In genomic region chr1:45730075-45730779, GRCh38 we compare ENCODE assay signal across 17 cellular contexts. TPM values are rescaled to one million over a fixed set of nuclear protein-coding genes. Genes with fewer than 3 reads are reported as not detected.
DNase-seq lines count a peak whose midpoint lies in the region; ATAC-seq and TF ChIP-seq lines count a peak whose summit lies in the region.
"Had no signal": no experiment of that assay in that cellular context is flagged by ENCODE, and none has a peak within 500 bp of the region (broad histone marks: within the 10 kb centered on the region; RNA-seq: fewer than 3 reads in every experiment).

No MANE protein-coding gene starts in this region.

- TF ChIP-seq CTCF in GM23338 (conservative IDR thresholded peaks at IDR 0.05; ENCODE audit: low read depth in 2 of 2), result no peak
- no peak for TF ChIP-seq CTCF in neural crest cell (conservative IDR thresholded peaks at IDR 0.05)

- no peaks in the 10 kb centered on the region; the same call in 2 of the 3 replicates for H3K9me3 Mint-ChIP-seq in GM23338
- H3K9me3 Mint-ChIP-seq in neural crest cell, result no peaks in the 10 kb centered on the region

- H3K9me2 ChIP-seq in GM23338 (ENCODE audit: insufficient read depth), result no peaks in the 10 kb centered on the region

- peak overlapping the region; percentile 35; the same call in 1 of the 3 replicates for H3K4me3 Mint-ChIP-seq in GM23338
- H3K4me3 Mint-ChIP-seq in neural crest cell, result no peak overlapping the region

- no peaks in the 10 kb centered on the region for H3K9me3 ChIP-seq in esophagus (ENCODE audit: control insufficient read depth in 2 of 2, insufficient read depth in 1 of 2, low read depth in 1 of 2, low read length in 1 of 2)
- H3K9me3 ChIP-seq: right atrium auricular region, thoracic aorta had no signal

- H2AFZ ChIP-seq in GM23338, result no peak overlapping the region

- no peaks in the 10 kb centered on the region for H3F3A ChIP-seq in GM23338 (replicated peaks; ENCODE audit: low read depth)

- H3K79me2 ChIP-seq in GM23338 (replicated peaks; ENCODE audit: insufficient read depth), result no peaks in the 10 kb centered on the region

- H3K27ac ChIP-seq in GM23338 (ENCODE audit: low read depth), result no peak overlapping the region
- peak overlapping the region; percentile 64 to 73 for H3K27ac ChIP-seq in esophagus (ENCODE audit: low read depth in 2 of 2, low read length in 1 of 2)
- H3K27ac ChIP-seq: right atrium auricular region, thoracic aorta had no signal

- ATAC-seq in GM23338 (peak; percentile 71), HG03039 (IDR thresholded peaks at IDR 0.05; ENCODE audit: unreplicated experiment) (no peak), HG02759 (IDR thresholded peaks at IDR 0.05; ENCODE audit: unreplicated experiment) (no peak)
- ATAC-seq: left ventricle myocardium superior had no signal

- H3K4me2 ChIP-seq in GM23338, result 0 out of 2 replicates have a peak overlapping the region, but pooled peaks have one; percentile 24

- H3K27ac Mint-ChIP-seq in GM23338 (peak overlapping the region; percentile 49; the same call in 1 of the 2 replicates), neural crest cell (ENCODE audit: unreplicated experiment) (peak overlapping the region; percentile 13)

- H3K27me3 ChIP-seq in GM23338 (ENCODE audit: insufficient read depth), result no peaks in the 10 kb centered on the region
- H3K27me3 ChIP-seq in esophagus (ENCODE audit: control insufficient read depth in 1 of 2, insufficient read depth in 2 of 2, low read length in 2 of 2), result no peaks in the 10 kb centered on the region
- H3K27me3 ChIP-seq: right atrium auricular region had no signal

- 66 to 67% methylated on average over 3 of the region's 3 CpGs for WGBS in esophagus, 2 donors

- H4K20me1 ChIP-seq in GM23338 (replicated peaks; ENCODE audit: insufficient read depth), result no peaks in the 10 kb centered on the region

- H3K27me3 Mint-ChIP-seq in GM23338 (ENCODE audit: insufficient read depth, low read depth, poor library complexity) (peaks cover 4% of the 10 kb centered on the region), neural crest cell (ENCODE audit: low read depth) (no peaks in the 10 kb centered on the region)

- DNase-seq in GM23338 (ENCODE audit: low spot score) (peak; percentile 30), NCI-H2029 (lab: John Stamatoyannopoulos, UW) (peak; percentile 60), neural crest cell (ENCODE audit: low read depth, low spot score) (no peak), NCI-H187 treated with DMSO at 0.1 percent for 48 hours (lab: John Stamatoyannopoulos, UW) (no peak), AG20443 (ENCODE audit: low spot score) (no peak)
- DNase-seq: activated CD4-positive, alpha-beta T cell treated with anti-CD3 and anti-CD28 coated beads for 48 hours; C1 segment of cervical spinal cord; EL; left ventricle myocardium superior; NCI-H1105; NCI-H446 treated with DMSO at 0.1 percent for 48 hours; stimulated activated CD4-positive, alpha-beta T cell treated with anti-CD3 and anti-CD28 coated beads, Interleukin-1b, Interleukin-23, amount 100 ng/mL, for 48 hours had no signal

- H3K36me3 ChIP-seq in GM23338 (ENCODE audit: insufficient read depth) (no peaks in the 10 kb centered on the region), esophagus (ENCODE audit: control insufficient read depth in 2 of 2, insufficient read depth in 2 of 2, low read length in 1 of 2) (no peaks in the 10 kb centered on the region)

- peaks cover 3% of the 10 kb centered on the region; the same call in 2 of the 3 replicates for H3K36me3 Mint-ChIP-seq in GM23338 (ENCODE audit: low read depth)
- no peaks in the 10 kb centered on the region for H3K36me3 Mint-ChIP-seq in neural crest cell (ENCODE audit: low read depth)

- peaks cover 10% of the 10 kb centered on the region for H3K4me1 Mint-ChIP-seq in GM23338
- H3K4me1 Mint-ChIP-seq in neural crest cell, result no peaks in the 10 kb centered on the region

- H3K4me1 ChIP-seq in GM23338 (ENCODE audit: insufficient read depth) (0 out of 2 replicates have a peak, but pooled peaks cover 6% of the 10 kb centered on the region), esophagus (ENCODE audit: control insufficient read depth in 2 of 2, insufficient read depth in 2 of 2, low read length in 1 of 2) (peaks cover 2 to 3% of the 10 kb centered on the region in 2 donors)
- H3K4me1 ChIP-seq: right atrium auricular region had no signal

- no peak overlapping the region for H3K4me3 ChIP-seq in GM23338
- H3K4me3 ChIP-seq in esophagus (ENCODE audit: low read depth in 1 of 2, low read length in 2 of 2), result no peak overlapping the region
- H3K4me3 ChIP-seq: right atrium auricular region, thoracic aorta had no signal

TF ChIP-seq in GM23338, 12 proteins besides CTCF, POLR2A, EP300 and RAD21 (continues in another document):
- TF ChIP-seq STAT1 (IDR thresholded peaks at IDR 0.05; ENCODE audit: unreplicated experiment), result no peak
- TF ChIP-seq, protein P1, sequence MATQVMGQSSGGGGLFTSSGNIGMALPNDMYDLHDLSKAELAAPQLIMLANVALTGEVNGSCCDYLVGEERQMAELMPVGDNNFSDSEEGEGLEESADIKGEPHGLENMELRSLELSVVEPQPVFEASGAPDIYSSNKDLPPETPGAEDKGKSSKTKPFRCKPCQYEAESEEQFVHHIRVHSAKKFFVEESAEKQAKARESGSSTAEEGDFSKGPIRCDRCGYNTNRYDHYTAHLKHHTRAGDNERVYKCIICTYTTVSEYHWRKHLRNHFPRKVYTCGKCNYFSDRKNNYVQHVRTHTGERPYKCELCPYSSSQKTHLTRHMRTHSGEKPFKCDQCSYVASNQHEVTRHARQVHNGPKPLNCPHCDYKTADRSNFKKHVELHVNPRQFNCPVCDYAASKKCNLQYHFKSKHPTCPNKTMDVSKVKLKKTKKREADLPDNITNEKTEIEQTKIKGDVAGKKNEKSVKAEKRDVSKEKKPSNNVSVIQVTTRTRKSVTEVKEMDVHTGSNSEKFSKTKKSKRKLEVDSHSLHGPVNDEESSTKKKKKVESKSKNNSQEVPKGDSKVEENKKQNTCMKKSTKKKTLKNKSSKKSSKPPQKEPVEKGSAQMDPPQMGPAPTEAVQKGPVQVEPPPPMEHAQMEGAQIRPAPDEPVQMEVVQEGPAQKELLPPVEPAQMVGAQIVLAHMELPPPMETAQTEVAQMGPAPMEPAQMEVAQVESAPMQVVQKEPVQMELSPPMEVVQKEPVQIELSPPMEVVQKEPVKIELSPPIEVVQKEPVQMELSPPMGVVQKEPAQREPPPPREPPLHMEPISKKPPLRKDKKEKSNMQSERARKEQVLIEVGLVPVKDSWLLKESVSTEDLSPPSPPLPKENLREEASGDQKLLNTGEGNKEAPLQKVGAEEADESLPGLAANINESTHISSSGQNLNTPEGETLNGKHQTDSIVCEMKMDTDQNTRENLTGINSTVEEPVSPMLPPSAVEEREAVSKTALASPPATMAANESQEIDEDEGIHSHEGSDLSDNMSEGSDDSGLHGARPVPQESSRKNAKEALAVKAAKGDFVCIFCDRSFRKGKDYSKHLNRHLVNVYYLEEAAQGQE (IDR thresholded peaks at IDR 0.05; ENCODE audit: unreplicated experiment), result no peak
- TF ChIP-seq EZH2 (IDR thresholded peaks at IDR 0.05; ENCODE audit: low read depth, unreplicated experiment), result no peak
- no peak for TF ChIP-seq EZH2phosphoT487 (IDR thresholded peaks at IDR 0.05; ENCODE audit: unreplicated experiment)
- no peak for TF ChIP-seq POLR2AphosphoS5 (IDR thresholded peaks at IDR 0.05; ENCODE audit: low read depth)
- TF ChIP-seq JUNB (IDR thresholded peaks at IDR 0.05; ENCODE audit: unreplicated experiment), result no peak
- TF ChIP-seq ZNF331 (CRISPR knock-in tag; IDR thresholded peaks at IDR 0.05; ENCODE audit: low read depth), result no peak
- no peak for TF ChIP-seq NANOG (IDR thresholded peaks at IDR 0.05; ENCODE audit: borderline replicate concordance)
- TF ChIP-seq ETS1 (IDR thresholded peaks at IDR 0.05), result no peak

RNA-seq across cellular contexts. Expression of gene IPP, which starts 20.2 kb away (rescaled TPM):
- 1.8 and 3.7 TPM in 2 replicates for total RNA-seq in GM23338 (2014; rRNA removed; shearing (Covaris generic))
- polyA plus RNA-seq in GM23338 (2016; fragmentation: Nextera tagmentation; extraction: Ambion mirVana) (2.8 and 4.6 TPM in 2 replicates), esophagus (1 to 10 TPM; 3.7 to 5.2 TPM)
- 16.8 and 18.8 TPM in 2 replicates for total RNA-seq in neural crest cell

RNA-seq across cellular contexts. Expression of gene TMEM69, which starts 42.2 kb away (rescaled TPM):
- total RNA-seq in GM23338 (2014; rRNA removed; shearing (Covaris generic)), result 45.8 and 59.7 TPM in 2 replicates
- polyA plus RNA-seq in GM23338 (2016; fragmentation: Nextera tagmentation; extraction: Ambion mirVana) (38.8 and 62.4 TPM in 2 replicates), esophagus (10 to 100 TPM; 11.3 to 25.1 TPM)
- 25.7 and 29.6 TPM in 2 replicates for total RNA-seq in neural crest cell

RNA-seq across cellular contexts. Expression of gene GPBP1L1, which starts 43.9 kb away (rescaled TPM):
- 117 and 134 TPM in 2 replicates for total RNA-seq in GM23338 (2014; rRNA removed; shearing (Covaris generic))
- polyA plus RNA-seq in GM23338 (2016; fragmentation: Nextera tagmentation; extraction: Ambion mirVana) (61.7 and 63.2 TPM in 2 replicates), esophagus (10 to 100 TPM; 48.6 to 53.0 TPM)
- 73.6 and 74.9 TPM in 2 replicates for total RNA-seq in neural crest cell

Comparison
In these comparisons a context has a peak if more than half of its experiments do, and no peak if none do; other contexts are left out.
1. DNase-seq: peak in GM23338 (single experiment) and NCI-H2029 (single experiment); none in neural crest cell (single experiment), NCI-H187 treated with DMSO at 0.1 percent for 48 hours (single experiment) and AG20443 (single experiment).